11 cellular contexts compared by ENCODE assay signal in genomic region chr12:4308334-4308960, GRCh38. TPM values are rescaled to one million over a fixed set of nuclear protein-coding genes. Genes with fewer than 3 reads are reported as not detected.
DNase-seq lines count a peak whose midpoint lies in the region; ATAC-seq and TF ChIP-seq lines count a peak whose summit lies in the region.
"Had no signal": no experiment of that assay in that cellular context is flagged by ENCODE, and none has a peak within 500 bp of the region (broad histone marks: within the 10 kb centered on the region; RNA-seq: fewer than 3 reads in every experiment).

No MANE protein-coding gene starts in this region.

- no peak for TF ChIP-seq CTCF in VCaP (conservative IDR thresholded peaks at IDR 0.05)

- no peak for DNase-seq in T-helper 2 cell treated with Interferon-gamma antibody and Interleukin-4, amounts not matched to agents 5 μg/mL and 100 μg/mL, for 36 hours (ENCODE audit: low spot score)
- DNase-seq in T-helper 2 cell (no peak), HEK293T (ENCODE audit: extremely low spot score) (no peak)
- no peak for DNase-seq in activated CD8-positive, alpha-beta memory T cell treated with anti-CD3 and anti-CD28 coated beads, Interleukin-2, amount 50 U/mL, for 4 hours
- DNase-seq: activated T-cell treated with anti-CD3 and anti-CD28 coated beads for 4 hours had no signal

- no peaks in the 10 kb centered on the region for H3K9me3 Mint-ChIP-seq in T-helper 2 cell treated with Interferon-gamma antibody and Interleukin-4, amounts not matched to agents 5 μg/mL and 100 μg/mL, for 36 hours

- H3K27ac ChIP-seq in VCaP, result peak overlapping the region; percentile 32; the same call in 1 of the 2 replicates
- H3K27ac ChIP-seq in skeletal muscle tissue (ENCODE audit: low read depth, low read length), result no peak overlapping the region

- ATAC-seq in HG03159 (IDR thresholded peaks at IDR 0.05; ENCODE audit: unreplicated experiment), result no peak

- peaks cover 2% of the 10 kb centered on the region for H3K4me1 Mint-ChIP-seq in T-helper 2 cell treated with Interferon-gamma antibody and Interleukin-4, amounts not matched to agents 5 μg/mL and 100 μg/mL, for 36 hours (ENCODE audit: low read depth)

- peaks cover 8% of the 10 kb centered on the region for H3K4me1 ChIP-seq in iPS-15b (ENCODE audit: control insufficient read depth, insufficient read depth, low read length)
- peaks cover 5 to 9% (median 5%) of the 10 kb centered on the region in 3 donors for H3K4me1 ChIP-seq in skeletal muscle tissue (ENCODE audit: control insufficient read depth in 3 of 3, insufficient read depth in 3 of 3, low read length in 3 of 3)
- H3K4me1 ChIP-seq: body of pancreas had no signal

- POLR2A ChIA-PET in HEK293T (lab: Yijun Ruan, JAX), result no interaction called here

- no peaks in the 10 kb centered on the region for H3K27me3 Mint-ChIP-seq in T-helper 2 cell treated with Interferon-gamma antibody and Interleukin-4, amounts not matched to agents 5 μg/mL and 100 μg/mL, for 36 hours (ENCODE audit: low read depth)

- CTCF ChIA-PET in HEK293T (lab: Yijun Ruan, JAX), result interaction anchor here (1.5 kb wide), 1 partner anchor 14 kb away, joined by 3 read pairs; no protein-coding TSS in a partner anchor

- H3K9ac ChIP-seq in iPS-15b (ENCODE audit: low read depth, low read length), result no peak overlapping the region
- peak overlapping the region in 2 of 3 donors; percentile 56 to 65 for H3K9ac ChIP-seq in skeletal muscle tissue (ENCODE audit: low read depth in 1 of 3, low read length in 3 of 3)

- no peak overlapping the region for H3K4me3 Mint-ChIP-seq in T-helper 2 cell treated with Interferon-gamma antibody and Interleukin-4, amounts not matched to agents 5 μg/mL and 100 μg/mL, for 36 hours

- no peaks in the 10 kb centered on the region for H3K27me3 ChIP-seq in iPS-15b (ENCODE audit: control insufficient read depth, insufficient read depth, low read length)
- H3K27me3 ChIP-seq in skeletal muscle tissue (ENCODE audit: control insufficient read depth in 3 of 3, insufficient read depth in 3 of 3, low read length in 3 of 3), result no peaks in the 10 kb centered on the region
- H3K27me3 ChIP-seq: body of pancreas had no signal

- H3K9me3 ChIP-seq in iPS-15b (ENCODE audit: control insufficient read depth, insufficient read depth, low read length) (no peaks in the 10 kb centered on the region), skeletal muscle tissue (ENCODE audit: control insufficient read depth in 3 of 3, low read length in 3 of 3) (no peaks in the 10 kb centered on the region)
- H3K9me3 ChIP-seq: body of pancreas had no signal

- peak overlapping the region; percentile 30 for H3K4me3 ChIP-seq in iPS-15b (ENCODE audit: low read depth, low read length)
- H3K4me3 ChIP-seq in skeletal muscle tissue (ENCODE audit: low read length in 3 of 3), result peak overlapping the region in 2 of 3 donors; percentile 64 to 67
- H3K4me3 ChIP-seq: body of pancreas had no signal

- H3K27ac Mint-ChIP-seq in T-helper 2 cell treated with Interferon-gamma antibody and Interleukin-4, amounts not matched to agents 5 μg/mL and 100 μg/mL, for 36 hours, result peak overlapping the region; percentile 35

- H3K36me3 ChIP-seq in iPS-15b (ENCODE audit: control insufficient read depth, insufficient read depth, low read length) (peaks cover 3% of the 10 kb centered on the region), skeletal muscle tissue (ENCODE audit: control insufficient read depth in 3 of 3, insufficient read depth in 3 of 3, low read length in 3 of 3) (no peaks in the 10 kb centered on the region)

- peaks cover 71% of the 10 kb centered on the region for H3K36me3 Mint-ChIP-seq in T-helper 2 cell treated with Interferon-gamma antibody and Interleukin-4, amounts not matched to agents 5 μg/mL and 100 μg/mL, for 36 hours (ENCODE audit: low read depth)

TF ChIP-seq in HEK293T, 16 proteins besides CTCF, POLR2A, EP300 and RAD21:
- no peak for TF ChIP-seq TARDBP (IDR thresholded peaks at IDR 0.05)
- no peak for TF ChIP-seq HDGF (IDR thresholded peaks at IDR 0.05; ENCODE audit: borderline replicate concordance)
- no peak for TF ChIP-seq ELF4 (IDR thresholded peaks at IDR 0.05)
- TF ChIP-seq NFRKB (IDR thresholded peaks at IDR 0.05), result no peak
- TF ChIP-seq PKNOX1 (IDR thresholded peaks at IDR 0.05), result no peak
- TF ChIP-seq L3MBTL2 (conservative IDR thresholded peaks at IDR 0.05), result no peak
- TF ChIP-seq FOXA1 (IDR thresholded peaks at IDR 0.05), result no peak
- TF ChIP-seq FOXM1 (IDR thresholded peaks at IDR 0.05; ENCODE audit: borderline replicate concordance), result no peak
- TF ChIP-seq CTBP1 (IDR thresholded peaks at IDR 0.05; ENCODE audit: borderline replicate concordance), result no peak
- no peak for TF ChIP-seq ARNT (IDR thresholded peaks at IDR 0.05)
- no peak for TF ChIP-seq FOXK2 (IDR thresholded peaks at IDR 0.05)
- TF ChIP-seq ZNF384 (IDR thresholded peaks at IDR 0.05), result no peak
- TF ChIP-seq SP1 (IDR thresholded peaks at IDR 0.05), result no peak
- TF ChIP-seq SUZ12 (IDR thresholded peaks at IDR 0.05), result no peak
- no peak for TF ChIP-seq BHLHE40 (IDR thresholded peaks at IDR 0.05; ENCODE audit: borderline replicate concordance)
- TF ChIP-seq LEF1 (IDR thresholded peaks at IDR 0.05; ENCODE audit: borderline replicate concordance), result no peak

RNA-seq across cellular contexts. Expression of gene TIGAR, which starts 12.6 kb away (rescaled TPM):
- total RNA-seq in skeletal muscle tissue, result 3.1 TPM

RNA-seq across cellular contexts. Expression of gene CCND2, which starts 34.9 kb away (rescaled TPM):
- 152 TPM for total RNA-seq in skeletal muscle tissue
- total RNA-seq: A172 had no signal
